Comparison of ENCODE assay signal across 8 cellular contexts in genomic region chr22:50507991-50508884, GRCh38. TPM values are rescaled to one million over a fixed set of nuclear protein-coding genes. Genes with fewer than 3 reads are reported as not detected.
A peak's percentile ranks its signal among the peaks of the same experiment; 100 is the strongest.
DNase-seq lines count a peak whose midpoint lies in the region; TF ChIP-seq lines count a peak whose summit lies in the region.

Gene NCAPH2, plus strand, starts transcription at chr22:50508224. Its CDS starts 114 bp downstream, at chr22:50508338.

- H3F3A ChIP-seq in neural cell (ENCODE audit: insufficient read depth, low read length, poor library complexity, severe bottlenecking): no peaks in the 10 kb centered on the region

- intact Hi-C loops in stomach (cut with DNase I; ENCODE audit: low total_unique reads): loop anchor here (10.0 kb wide), 1 partner anchor 253 kb away; the partner anchor contains the start of gene HDAC10

- peak within 1 kb of the TSS; percentile 81 for H3K27ac ChIP-seq in neural cell (ENCODE audit: low read length)
- H3K27ac ChIP-seq in stomach: peak within 1 kb of the TSS; percentile 91 to 99 (median 98)

- no peaks in the 10 kb centered on the region for H3K27me3 ChIP-seq in neural cell (ENCODE audit: insufficient read depth, low read depth, low read length)
- no peaks in the 10 kb centered on the region for H3K27me3 ChIP-seq in stomach

- H3K4me1 ChIP-seq in stomach: peaks cover 23 to 50% (median 40%) of the 10 kb centered on the region in 4 donors

- TF ChIP-seq EP300 in neural cell (conservative IDR thresholded peaks at IDR 0.05; ENCODE audit: poor library complexity, severe bottlenecking) (peak; percentile 64), stomach (IDR thresholded peaks at IDR 0.05) (no peak)

- peak; percentile 96 for DNase-seq in EH (ENCODE audit: low read depth)
- peak; percentile 98 for DNase-seq in GOT3 (lab: John Stamatoyannopoulos, UW)
- peak; percentile 81 for DNase-seq in LNCaP clone FGC (ENCODE audit: low read depth)
- DNase-seq in activated gamma-delta T cell treated with Interleukin-2 at 50 U/mL for 16 hours: peak; percentile 97
- DNase-seq in foreskin fibroblast: peak; percentile 96 to 99
- DNase-seq in stomach: peak; percentile 98

- TF ChIP-seq CTCF in LNCaP clone FGC (IDR thresholded peaks at IDR 0.05; ENCODE audit: control insufficient read depth, extremely low read depth, insufficient read depth) (no peak), foreskin fibroblast (IDR thresholded peaks at IDR 0.05; ENCODE audit: low read depth, low read length) (no peak), neural cell (IDR thresholded peaks at IDR 0.05; ENCODE audit: poor library complexity, severe bottlenecking) (no peak), stomach (IDR thresholded peaks at IDR 0.05) (no peak)

- WGBS in stomach, 5 donors: 0 to 1% (median 1%) methylated on average over 15 to 76 of the region's 76 CpGs

- H4K20me1 ChIP-seq in neural cell (ENCODE audit: insufficient read depth): no peaks in the 10 kb centered on the region

- TF ChIP-seq POLR2A in Raji (IDR thresholded peaks at IDR 0.05; ENCODE audit: insufficient read depth, low read depth, low read length) (peak; percentile 87), stomach (IDR thresholded peaks at IDR 0.05) (peak in 2 of 4 donors; percentile 38 to 44)

- no peaks in the 10 kb centered on the region for H3K9me2 ChIP-seq in neural cell (ENCODE audit: insufficient read depth, low read length)

- TF ChIP-seq RAD21 in neural cell (conservative IDR thresholded peaks at IDR 0.05): no peak

- H3K36me3 ChIP-seq in neural cell (ENCODE audit: insufficient read depth, low read length): no peaks in the 10 kb centered on the region
- H3K36me3 ChIP-seq in stomach: peaks cover 21 to 39% (median 38%) of the 10 kb centered on the region in 4 donors

- H3K79me2 ChIP-seq in neural cell (replicated peaks; ENCODE audit: insufficient read depth, low read length): peaks cover 37% of the 10 kb centered on the region

- no peaks in the 10 kb centered on the region for H3K9me3 ChIP-seq in neural cell (ENCODE audit: low read length)
- no peaks in the 10 kb centered on the region for H3K9me3 ChIP-seq in stomach

- H2AFZ ChIP-seq in neural cell (ENCODE audit: low read depth, low read length): peak within 1 kb of the TSS; percentile 27

- peak within 1 kb of the TSS; percentile 97 for H3K4me2 ChIP-seq in neural cell (ENCODE audit: low read length)

- peak within 1 kb of the TSS; percentile 96 for H3K4me3 ChIP-seq in LNCaP clone FGC (ENCODE audit: low read depth, low read length)
- peak within 1 kb of the TSS; percentile 98 to 99 for H3K4me3 ChIP-seq in foreskin fibroblast (ENCODE audit: low read depth in 1 of 2, low read length in 2 of 2)
- peak within 1 kb of the TSS; percentile 94 for H3K4me3 ChIP-seq in neural cell (ENCODE audit: low read length)
- H3K4me3 ChIP-seq in stomach: peak within 1 kb of the TSS; percentile 81 to 99 (median 93)

- H3K9ac ChIP-seq in neural cell (ENCODE audit: low read length): peak within 1 kb of the TSS; percentile 86

TF ChIP-seq in neural cell, 6 proteins besides CTCF, POLR2A, EP300 and RAD21:
- TF ChIP-seq TAF1 (IDR thresholded peaks at IDR 0.05; ENCODE audit: low read depth) (peak; percentile 73), EZH2 (IDR thresholded peaks at IDR 0.05; ENCODE audit: borderline replicate concordance, insufficient read depth, low read length, poor library complexity, severe bottlenecking) (no peak), POLR2AphosphoS5 (IDR thresholded peaks at IDR 0.05) (peak; percentile 94), SMC3 (conservative IDR thresholded peaks at IDR 0.05; ENCODE audit: poor library complexity) (peak; percentile 3), MXI1 (conservative IDR thresholded peaks at IDR 0.05; ENCODE audit: poor library complexity, severe bottlenecking) (peak; percentile 76)
- TF ChIP-seq, protein P1, sequence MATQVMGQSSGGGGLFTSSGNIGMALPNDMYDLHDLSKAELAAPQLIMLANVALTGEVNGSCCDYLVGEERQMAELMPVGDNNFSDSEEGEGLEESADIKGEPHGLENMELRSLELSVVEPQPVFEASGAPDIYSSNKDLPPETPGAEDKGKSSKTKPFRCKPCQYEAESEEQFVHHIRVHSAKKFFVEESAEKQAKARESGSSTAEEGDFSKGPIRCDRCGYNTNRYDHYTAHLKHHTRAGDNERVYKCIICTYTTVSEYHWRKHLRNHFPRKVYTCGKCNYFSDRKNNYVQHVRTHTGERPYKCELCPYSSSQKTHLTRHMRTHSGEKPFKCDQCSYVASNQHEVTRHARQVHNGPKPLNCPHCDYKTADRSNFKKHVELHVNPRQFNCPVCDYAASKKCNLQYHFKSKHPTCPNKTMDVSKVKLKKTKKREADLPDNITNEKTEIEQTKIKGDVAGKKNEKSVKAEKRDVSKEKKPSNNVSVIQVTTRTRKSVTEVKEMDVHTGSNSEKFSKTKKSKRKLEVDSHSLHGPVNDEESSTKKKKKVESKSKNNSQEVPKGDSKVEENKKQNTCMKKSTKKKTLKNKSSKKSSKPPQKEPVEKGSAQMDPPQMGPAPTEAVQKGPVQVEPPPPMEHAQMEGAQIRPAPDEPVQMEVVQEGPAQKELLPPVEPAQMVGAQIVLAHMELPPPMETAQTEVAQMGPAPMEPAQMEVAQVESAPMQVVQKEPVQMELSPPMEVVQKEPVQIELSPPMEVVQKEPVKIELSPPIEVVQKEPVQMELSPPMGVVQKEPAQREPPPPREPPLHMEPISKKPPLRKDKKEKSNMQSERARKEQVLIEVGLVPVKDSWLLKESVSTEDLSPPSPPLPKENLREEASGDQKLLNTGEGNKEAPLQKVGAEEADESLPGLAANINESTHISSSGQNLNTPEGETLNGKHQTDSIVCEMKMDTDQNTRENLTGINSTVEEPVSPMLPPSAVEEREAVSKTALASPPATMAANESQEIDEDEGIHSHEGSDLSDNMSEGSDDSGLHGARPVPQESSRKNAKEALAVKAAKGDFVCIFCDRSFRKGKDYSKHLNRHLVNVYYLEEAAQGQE (IDR thresholded peaks at IDR 0.05; ENCODE audit: borderline replicate concordance): peak; percentile 84

RNA-seq across cellular contexts. Expression of gene NCAPH2, which starts in this region (rescaled TPM):
- 76.8 and 81.1 TPM in 2 replicates for polyA plus RNA-seq in neural cell
- 39.8 and 45.8 TPM in 2 replicates for polyA minus RNA-seq in neural cell
- total RNA-seq in stomach: 10 to 100 TPM; 12.9 to 34.8 (median 23.2) TPM
- polyA plus RNA-seq in stomach: 10 to 100 TPM; 34.5 to 47.9 (median 38.4) TPM

Comparison
In these comparisons a context has a peak if more than half of its experiments do, and no peak if none do; other contexts are left out.
1. Peak in every context shown above with its lines: DNase-seq, H3K4me3 ChIP-seq and H3K27ac ChIP-seq.